In genomic region chr22:30694171-30694637, GRCh38 we compare ENCODE assay signal across 9 cellular contexts. TPM values are rescaled to one million over a fixed set of nuclear protein-coding genes. Genes with fewer than 3 reads are reported as not detected.
DNase-seq lines count a peak whose midpoint lies in the region; ATAC-seq and TF ChIP-seq lines count a peak whose summit lies in the region.
"Had no signal": no experiment of that assay in that cellular context is flagged by ENCODE, and none has a peak within 500 bp of the region (broad histone marks: within the 10 kb centered on the region; RNA-seq: fewer than 3 reads in every experiment).

No MANE protein-coding gene starts in this region.

- H3K27me3 Mint-ChIP-seq in activated T-cell treated with anti-CD3 and anti-CD28 coated beads, Interleukin-2, amount 50 U/mL, for 24 hours, result peaks cover 22% of the 10 kb centered on the region

- peaks cover 16% of the 10 kb centered on the region for H3K4me1 Mint-ChIP-seq in activated T-cell treated with anti-CD3 and anti-CD28 coated beads, Interleukin-2, amount 50 U/mL, for 24 hours (ENCODE audit: low read depth)
- peaks cover 11% of the 10 kb centered on the region for H3K4me1 Mint-ChIP-seq in stimulated activated effector memory CD8-positive, alpha-beta T cell treated with anti-CD3 and anti-CD28 coated beads, Interleukin-12 subunit alpha, Interleukin-12 subunit beta, amount 100 ng/mL, for 72 hours

- H3K27ac Mint-ChIP-seq in activated T-cell treated with anti-CD3 and anti-CD28 coated beads, Interleukin-2, amount 50 U/mL, for 24 hours, result peak overlapping the region; percentile 34
- H3K27ac Mint-ChIP-seq in stimulated activated effector memory CD8-positive, alpha-beta T cell treated with anti-CD3 and anti-CD28 coated beads, Interleukin-12 subunit alpha, Interleukin-12 subunit beta, amount 100 ng/mL, for 72 hours, result no peak overlapping the region

- TF ChIP-seq POLR2A in esophagus muscularis mucosa (IDR thresholded peaks at IDR 0.05; ENCODE audit: low read depth), result no peak

- H3K36me3 ChIP-seq in esophagus muscularis mucosa, result no peaks in the 10 kb centered on the region
- H3K36me3 ChIP-seq in muscle layer of duodenum (ENCODE audit: control insufficient read depth in 1 of 2, insufficient read depth in 2 of 2, low read length in 2 of 2), result no peaks in the 10 kb centered on the region

- DNase-seq in NCI-H2029 (lab: John Stamatoyannopoulos, UW) (peak; percentile 62), NCI-H2029 treated with DMSO at 0.1 percent for 48 hours (lab: John Stamatoyannopoulos, UW) (no peak), NCI-H69 (lab: John Stamatoyannopoulos, UW) (peak; percentile 87), esophagus muscularis mucosa (ENCODE audit: extremely low spot score) (no peak)
- DNase-seq in activated T-cell treated with anti-CD3 and anti-CD28 coated beads, Interleukin-2, amount 50 U/mL, for 24 hours, result peak; percentile 76
- DNase-seq in stimulated activated effector memory CD8-positive, alpha-beta T cell treated with anti-CD3 and anti-CD28 coated beads, Interleukin-12 subunit alpha, Interleukin-12 subunit beta, amount 100 ng/mL, for 72 hours (ENCODE audit: low spot score in 2 of 2), result peak; percentile 36 to 76
- DNase-seq: DND-41 had no signal

- WGBS in esophagus muscularis mucosa, result 1% methylated on average over 9 of the region's 38 CpGs

- H3K4me3 ChIP-seq in esophagus muscularis mucosa (peak overlapping the region; percentile 60 to 77 (median 64)), muscle layer of duodenum (ENCODE audit: low read depth in 1 of 2, low read length in 2 of 2) (peak overlapping the region; percentile 52 to 75)

- H3K36me3 Mint-ChIP-seq in activated T-cell treated with anti-CD3 and anti-CD28 coated beads, Interleukin-2, amount 50 U/mL, for 24 hours (ENCODE audit: low read depth), result no peaks in the 10 kb centered on the region
- no peaks in the 10 kb centered on the region for H3K36me3 Mint-ChIP-seq in stimulated activated effector memory CD8-positive, alpha-beta T cell treated with anti-CD3 and anti-CD28 coated beads, Interleukin-12 subunit alpha, Interleukin-12 subunit beta, amount 100 ng/mL, for 72 hours

- intact Hi-C loops in esophagus muscularis mucosa (cut with DNase I), result loop anchor here (10.0 kb wide), 1 partner anchor 61 kb away; no protein-coding TSS in a partner anchor

- H3K27ac ChIP-seq in esophagus muscularis mucosa (replicated peaks in 1 of 4) (peak overlapping the region in 2 of 4 donors; percentile 39 to 52), muscle layer of duodenum (ENCODE audit: low read length) (no peak overlapping the region)

- TF ChIP-seq CTCF in esophagus muscularis mucosa (IDR thresholded peaks at IDR 0.05), result no peak

- H3K9me3 ChIP-seq in esophagus muscularis mucosa (no peaks in the 10 kb centered on the region), muscle layer of duodenum (ENCODE audit: control insufficient read depth in 1 of 2, low read length in 2 of 2) (no peaks in the 10 kb centered on the region)

- peak overlapping the region; percentile 83 for H3K4me3 Mint-ChIP-seq in activated T-cell treated with anti-CD3 and anti-CD28 coated beads, Interleukin-2, amount 50 U/mL, for 24 hours
- peak overlapping the region; percentile 74 for H3K4me3 Mint-ChIP-seq in stimulated activated effector memory CD8-positive, alpha-beta T cell treated with anti-CD3 and anti-CD28 coated beads, Interleukin-12 subunit alpha, Interleukin-12 subunit beta, amount 100 ng/mL, for 72 hours

- peaks cover 14 to 20% (median 16%) of the 10 kb centered on the region in 4 donors for H3K4me1 ChIP-seq in esophagus muscularis mucosa
- peaks cover 0 to 14% of the 10 kb centered on the region in 2 donors for H3K4me1 ChIP-seq in muscle layer of duodenum (ENCODE audit: control insufficient read depth in 1 of 2, insufficient read depth in 2 of 2, low read length in 2 of 2)

- no peaks in the 10 kb centered on the region for H3K9me3 Mint-ChIP-seq in activated T-cell treated with anti-CD3 and anti-CD28 coated beads, Interleukin-2, amount 50 U/mL, for 24 hours
- H3K9me3 Mint-ChIP-seq in stimulated activated effector memory CD8-positive, alpha-beta T cell treated with anti-CD3 and anti-CD28 coated beads, Interleukin-12 subunit alpha, Interleukin-12 subunit beta, amount 100 ng/mL, for 72 hours, result no peaks in the 10 kb centered on the region

- ATAC-seq in stimulated activated effector memory CD8-positive, alpha-beta T cell treated with anti-CD3 and anti-CD28 coated beads, Interleukin-12 subunit alpha, Interleukin-12 subunit beta, amount 100 ng/mL, for 72 hours, result peak; percentile 85
- ATAC-seq in HG02884 (IDR thresholded peaks at IDR 0.05; ENCODE audit: unreplicated experiment), result no peak

- H3K27me3 ChIP-seq in esophagus muscularis mucosa, result no peaks in the 10 kb centered on the region
- H3K27me3 ChIP-seq in muscle layer of duodenum (ENCODE audit: low read depth, low read length), result no peaks in the 10 kb centered on the region

- TF ChIP-seq EP300 in esophagus muscularis mucosa (IDR thresholded peaks at IDR 0.05), result no peak

RNA-seq across cellular contexts. Expression of gene OSBP2, which starts 0.5 kb away (rescaled TPM):
- 1 to 10 TPM in 3 of 4 donors, under 1 TPM in 1; 0.42 to 4.6 (median 2.9) TPM for total RNA-seq in esophagus muscularis mucosa

RNA-seq across cellular contexts. Expression of gene DUSP18, which starts 26.5 kb away (rescaled TPM):
- total RNA-seq in esophagus muscularis mucosa, result 10 to 100 TPM in 2 of 4 donors, 1 to 10 TPM in 2; 6.5 to 11.5 (median 9.8) TPM

RNA-seq across cellular contexts. Expression of gene SLC35E4, which starts 58.6 kb away (rescaled TPM):
- 10 to 100 TPM in 2 of 4 donors, 1 to 10 TPM in 2; 4.2 to 14.1 (median 9.7) TPM for total RNA-seq in esophagus muscularis mucosa

Comparison
In these comparisons a context has a peak if more than half of its experiments do, and no peak if none do; other contexts are left out.
1. DNase-seq: peak in NCI-H2029 (single experiment), NCI-H69 (single experiment), activated T-cell treated with anti-CD3 and anti-CD28 coated beads, Interleukin-2, amount 50 U/mL, for 24 hours (single experiment) and stimulated activated effector memory CD8-positive, alpha-beta T cell treated with anti-CD3 and anti-CD28 coated beads, Interleukin-12 subunit alpha, Interleukin-12 subunit beta, amount 100 ng/mL, for 72 hours (2 of 2); none in NCI-H2029 treated with DMSO at 0.1 percent for 48 hours (single experiment) and esophagus muscularis mucosa (single experiment).